14 cellular contexts compared by ENCODE assay signal in the genomic region with DNA sequence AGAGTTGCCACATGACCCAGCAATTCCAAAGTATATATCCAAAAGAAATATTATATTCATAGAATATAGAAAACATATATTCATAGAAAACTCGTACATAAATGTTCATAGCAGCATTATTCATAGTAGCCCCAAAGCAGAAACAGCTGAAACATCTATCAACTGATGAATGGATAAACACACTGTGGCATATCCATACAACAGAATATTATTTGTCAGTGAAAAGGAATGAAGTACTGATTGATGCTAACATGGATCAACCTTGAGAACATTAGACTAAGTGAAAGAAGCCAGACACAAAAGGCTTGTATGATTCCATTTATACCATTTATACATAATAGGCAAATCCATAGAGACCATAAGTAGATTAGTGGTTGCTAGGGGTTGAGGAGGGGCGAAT. TPM values are rescaled to one million over a fixed set of nuclear protein-coding genes. Genes with fewer than 3 reads are reported as not detected.
A peak's percentile ranks its signal among the peaks of the same experiment; 100 is the strongest.
DNase-seq lines count a peak whose midpoint lies in the region; ATAC-seq and TF ChIP-seq lines count a peak whose summit lies in the region.
"Had no signal": no experiment of that assay in that cellular context is flagged by ENCODE, and none has a peak within 500 bp of the region (broad histone marks: within the 10 kb centered on the region; RNA-seq: fewer than 3 reads in every experiment).

No MANE protein-coding gene starts in this region.

- CTCF ChIA-PET in HCT116 (lab: Charles Lee) (interaction anchor here (3.2 kb wide), 1 partner anchor 10 kb away, joined by 31 read pairs; no protein-coding TSS in a partner anchor), T-cell (lab: Charles Lee) (interaction anchor here in 1 of 2 donors (1.1 to 13.6 kb wide), 3 partner anchors 10 to 95 kb away, joined by 3 to 364 read pairs (median 53); no protein-coding TSS in a partner anchor)

- no TSS peak for BruUV-seq in HCT116 (replicated peaks; lab: Mats Ljungman, UMichigan)

- H3K27me3 ChIP-seq in HCT116 (ENCODE audit: insufficient read depth, low read length) (no peaks in the 10 kb centered on the region), foreskin keratinocyte (no peaks in the 10 kb centered on the region), smooth muscle cell (ENCODE audit: low read depth) (no peaks in the 10 kb centered on the region)

- H3K4me3 Mint-ChIP-seq in T-cell = no peak overlapping the region
- H3K4me3 Mint-ChIP-seq: effector memory CD8-positive, alpha-beta T cell had no signal

- H3K9me2 ChIP-seq in HCT116 (ENCODE audit: insufficient read depth) = no peaks in the 10 kb centered on the region

- H3K4me1 ChIP-seq in HCT116 (ENCODE audit: control insufficient read depth in 1 of 2, insufficient read depth in 2 of 2, low read length in 2 of 2) = peaks cover 57 to 72% of the 10 kb centered on the region in 2 experiments
- H3K4me1 ChIP-seq in foreskin keratinocyte = peaks cover 66% of the 10 kb centered on the region
- H3K4me1 ChIP-seq in smooth muscle cell (ENCODE audit: low read depth) = peaks cover 43% of the 10 kb centered on the region

- peaks cover 33 to 46% (median 46%) of the 10 kb centered on the region in 3 donors for H3K4me1 Mint-ChIP-seq in T-cell

- DNase-seq in HCT116 (ENCODE audit: low read depth, low spot score) (no peak), T-cell (no peak), foreskin keratinocyte (no peak), smooth muscle cell (lab: John Stamatoyannopoulos, UW; ENCODE audit: unreplicated experiment) (no peak), erythroblast (lab: John Stamatoyannopoulos, UW) (no peak)
- no peak for DNase-seq in activated effector memory CD4-positive, alpha-beta T cell treated with Interleukin-2 at 50 U/mL for 16 hours
- DNase-seq: activated CD8-positive, alpha-beta memory T cell treated with anti-CD3 and anti-CD28 coated beads for 24 hours; activated naive CD4-positive, alpha-beta T cell; effector memory CD8-positive, alpha-beta T cell; NCI-H2171 treated with DMSO at 0.1 percent for 48 hours; SIG-M5 had no signal

- peak overlapping the region; percentile 66 for H3K4me2 ChIP-seq in HCT116 (ENCODE audit: low read length)
- H3K4me2 ChIP-seq in smooth muscle cell = peak overlapping the region; percentile 11

- no peaks in the 10 kb centered on the region for H3K9me3 Mint-ChIP-seq in T-cell
- H3K9me3 Mint-ChIP-seq: effector memory CD8-positive, alpha-beta T cell had no signal

- TF ChIP-seq POLR2A in HCT116 (IDR thresholded peaks at IDR 0.05; ENCODE audit: borderline replicate concordance, extremely low read depth, insufficient read depth, insufficient read length) (no peak), erythroblast (IDR thresholded peaks at IDR 0.05; ENCODE audit: low read length) (no peak)

- H3K9me3 ChIP-seq in HCT116 (ENCODE audit: control insufficient read depth in 1 of 2, insufficient read depth in 1 of 2, low read depth in 1 of 2, low read length in 2 of 2) (no peaks in the 10 kb centered on the region), smooth muscle cell (replicated peaks; ENCODE audit: low read depth) (no peaks in the 10 kb centered on the region)

- H3K27ac ChIP-seq in HCT116 (ENCODE audit: low read depth, low read length) = peak overlapping the region; percentile 47; the same call in 1 of the 2 replicates
- peak overlapping the region; percentile 89 for H3K27ac ChIP-seq in foreskin keratinocyte
- H3K27ac ChIP-seq in smooth muscle cell (ENCODE audit: low read depth) = peak overlapping the region; percentile 76
- H3K27ac ChIP-seq: parathyroid adenoma had no signal

- H3K27ac Mint-ChIP-seq in T-cell = peak overlapping the region; percentile 96

- no peak for TF ChIP-seq RAD21 in HCT116 (IDR thresholded peaks at IDR 0.05; ENCODE audit: low read depth)

- 93% methylated on average over 2 of the region's 2 CpGs for WGBS in smooth muscle cell (ENCODE audit: low lambda C conversion rate)

- H3K36me3 ChIP-seq in HCT116 (ENCODE audit: control insufficient read depth in 1 of 2, insufficient read depth in 2 of 2, low read length in 2 of 2) = no peaks in the 10 kb centered on the region
- no peaks in the 10 kb centered on the region for H3K36me3 ChIP-seq in smooth muscle cell (ENCODE audit: low read depth)

- ATAC-seq in HCT116 = no peak
- ATAC-seq in T-cell (replicated peaks in 1 of 4) = no peak
- no peak for ATAC-seq in foreskin keratinocyte
- ATAC-seq in GM19397 (IDR thresholded peaks at IDR 0.05; ENCODE audit: unreplicated experiment) = no peak
- ATAC-seq: effector memory CD8-positive, alpha-beta T cell had no signal

- RAD21 ChIA-PET in HCT116 (lab: Charles Lee; ENCODE audit: low non-redundant PET in 1 of 2, low total read pairs in 2 of 2, uncharacterized antibody in 2 of 2, unreplicated experiment in 2 of 2) = no interaction called here

- H3K36me3 Mint-ChIP-seq in T-cell = no peaks in the 10 kb centered on the region

- H2AFZ ChIP-seq in HCT116 (ENCODE audit: low read depth, low read length, poor library complexity, severe bottlenecking) (no peak overlapping the region), smooth muscle cell (ENCODE audit: low read depth) (no peak overlapping the region)
- H2AFZ ChIP-seq: parathyroid adenoma had no signal

- H3K9ac ChIP-seq in HCT116 (ENCODE audit: low read length) (peak overlapping the region; percentile 37; the same call in 1 of the 2 replicates), smooth muscle cell (ENCODE audit: low read depth) (no peak overlapping the region)
- H3K9ac ChIP-seq: parathyroid adenoma had no signal

- peaks cover 36% of the 10 kb centered on the region for H3F3A ChIP-seq in smooth muscle cell (ENCODE audit: low read depth)

- H3K27me3 Mint-ChIP-seq in T-cell = no peaks in the 10 kb centered on the region
- H3K27me3 Mint-ChIP-seq: effector memory CD8-positive, alpha-beta T cell had no signal

- POLR2A ChIA-PET in HCT116 (lab: Charles Lee) = interaction anchor here (2.1 kb wide), 1 partner anchor 9 kb away, joined by 13 read pairs; no protein-coding TSS in a partner anchor
- POLR2A ChIA-PET in T-cell (lab: Charles Lee) = interaction anchor here in 1 of 2 donors (0.6 kb wide), 1 partner anchor 351 kb away, joined by 3 read pairs; no protein-coding TSS in a partner anchor

- intact Hi-C loops in HCT116 (cut with micrococcal nuclease) = loop anchor here (2.0 to 5.0 kb wide), 2 partner anchors 51 to 80 kb away; no protein-coding TSS in a partner anchor

- H3K79me2 ChIP-seq in HCT116 (ENCODE audit: insufficient read depth, low read length) = no peaks in the 10 kb centered on the region; the same call in 1 of the 2 replicates
- H3K79me2 ChIP-seq in smooth muscle cell (ENCODE audit: low read depth) = peaks cover 72% of the 10 kb centered on the region

- no peak overlapping the region for H3K4me3 ChIP-seq in HCT116 (replicated peaks in 1 of 2; ENCODE audit: low read depth in 1 of 2, low read length in 2 of 2)
- H3K4me3 ChIP-seq in smooth muscle cell = no peak overlapping the region
- H3K4me3 ChIP-seq: GM12878 had no signal

- H4K20me1 ChIP-seq in HCT116 (ENCODE audit: insufficient read depth) = no peaks in the 10 kb centered on the region
- peaks cover 35% of the 10 kb centered on the region for H4K20me1 ChIP-seq in smooth muscle cell (ENCODE audit: low read depth)

- TF ChIP-seq CTCF in HCT116 (IDR thresholded peaks at IDR 0.05 in 2 of 3, conservative IDR thresholded peaks at IDR 0.05 in 1 of 3; ENCODE audit: borderline replicate concordance in 1 of 3, insufficient read depth in 1 of 3, low read depth in 2 of 3, low read length in 2 of 3) = no peak
- no peak for TF ChIP-seq CTCF in foreskin keratinocyte (conservative IDR thresholded peaks at IDR 0.05)
- no peak for TF ChIP-seq CTCF in smooth muscle cell (IDR thresholded peaks at IDR 0.05; ENCODE audit: borderline replicate concordance, insufficient read depth, poor library complexity, severe bottlenecking)

TF ChIP-seq in HCT116, 20 proteins besides CTCF, POLR2A, EP300 and RAD21 (continues in another document):
- no peak for TF ChIP-seq POLR2AphosphoS5 (IDR thresholded peaks at IDR 0.05; ENCODE audit: low read depth, low read length)
- TF ChIP-seq, protein P1, sequence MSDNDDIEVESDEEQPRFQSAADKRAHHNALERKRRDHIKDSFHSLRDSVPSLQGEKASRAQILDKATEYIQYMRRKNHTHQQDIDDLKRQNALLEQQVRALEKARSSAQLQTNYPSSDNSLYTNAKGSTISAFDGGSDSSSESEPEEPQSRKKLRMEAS (IDR thresholded peaks at IDR 0.05) = no peak
- TF ChIP-seq TCF7L2 (IDR thresholded peaks at IDR 0.05; ENCODE audit: borderline replicate concordance, extremely low read depth, insufficient read depth, insufficient read length) = no peak
- TF ChIP-seq EGR1 (IDR thresholded peaks at IDR 0.05; ENCODE audit: low read depth) = no peak
- TF ChIP-seq, protein P2, sequence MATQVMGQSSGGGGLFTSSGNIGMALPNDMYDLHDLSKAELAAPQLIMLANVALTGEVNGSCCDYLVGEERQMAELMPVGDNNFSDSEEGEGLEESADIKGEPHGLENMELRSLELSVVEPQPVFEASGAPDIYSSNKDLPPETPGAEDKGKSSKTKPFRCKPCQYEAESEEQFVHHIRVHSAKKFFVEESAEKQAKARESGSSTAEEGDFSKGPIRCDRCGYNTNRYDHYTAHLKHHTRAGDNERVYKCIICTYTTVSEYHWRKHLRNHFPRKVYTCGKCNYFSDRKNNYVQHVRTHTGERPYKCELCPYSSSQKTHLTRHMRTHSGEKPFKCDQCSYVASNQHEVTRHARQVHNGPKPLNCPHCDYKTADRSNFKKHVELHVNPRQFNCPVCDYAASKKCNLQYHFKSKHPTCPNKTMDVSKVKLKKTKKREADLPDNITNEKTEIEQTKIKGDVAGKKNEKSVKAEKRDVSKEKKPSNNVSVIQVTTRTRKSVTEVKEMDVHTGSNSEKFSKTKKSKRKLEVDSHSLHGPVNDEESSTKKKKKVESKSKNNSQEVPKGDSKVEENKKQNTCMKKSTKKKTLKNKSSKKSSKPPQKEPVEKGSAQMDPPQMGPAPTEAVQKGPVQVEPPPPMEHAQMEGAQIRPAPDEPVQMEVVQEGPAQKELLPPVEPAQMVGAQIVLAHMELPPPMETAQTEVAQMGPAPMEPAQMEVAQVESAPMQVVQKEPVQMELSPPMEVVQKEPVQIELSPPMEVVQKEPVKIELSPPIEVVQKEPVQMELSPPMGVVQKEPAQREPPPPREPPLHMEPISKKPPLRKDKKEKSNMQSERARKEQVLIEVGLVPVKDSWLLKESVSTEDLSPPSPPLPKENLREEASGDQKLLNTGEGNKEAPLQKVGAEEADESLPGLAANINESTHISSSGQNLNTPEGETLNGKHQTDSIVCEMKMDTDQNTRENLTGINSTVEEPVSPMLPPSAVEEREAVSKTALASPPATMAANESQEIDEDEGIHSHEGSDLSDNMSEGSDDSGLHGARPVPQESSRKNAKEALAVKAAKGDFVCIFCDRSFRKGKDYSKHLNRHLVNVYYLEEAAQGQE (IDR thresholded peaks at IDR 0.05; ENCODE audit: low read depth) = no peak
- TF ChIP-seq SP1 (IDR thresholded peaks at IDR 0.05; ENCODE audit: low read depth) = no peak
- no peak for TF ChIP-seq EZH2phosphoT487 (IDR thresholded peaks at IDR 0.05; ENCODE audit: borderline replicate concordance)
- no peak for TF ChIP-seq FOSL1 (IDR thresholded peaks at IDR 0.05; ENCODE audit: low read depth)

RNA-seq across cellular contexts. Expression of a gene that starts 21.7 kb away (rescaled TPM):
- total RNA-seq in HCT116 (2021; ENCODE audit: unreplicated experiment) = 146 TPM
- polyA plus RNA-seq in HCT116 (2012) = 53.8 and 67.2 TPM in 2 replicates
- total RNA-seq in T-cell = 100 to 1,000 TPM; 232 to 596 (median 258) TPM
- total RNA-seq in foreskin keratinocyte = 138 and 151 TPM in 2 replicates
- polyA plus RNA-seq in foreskin keratinocyte = 37.4 and 38.0 TPM in 2 replicates
- 186 and 195 TPM in 2 replicates for total RNA-seq in smooth muscle cell
- polyA plus RNA-seq in smooth muscle cell = 36.9 and 71.9 TPM in 2 replicates
